ENCODE assay signal across 1 cellular context in the genomic region with DNA sequence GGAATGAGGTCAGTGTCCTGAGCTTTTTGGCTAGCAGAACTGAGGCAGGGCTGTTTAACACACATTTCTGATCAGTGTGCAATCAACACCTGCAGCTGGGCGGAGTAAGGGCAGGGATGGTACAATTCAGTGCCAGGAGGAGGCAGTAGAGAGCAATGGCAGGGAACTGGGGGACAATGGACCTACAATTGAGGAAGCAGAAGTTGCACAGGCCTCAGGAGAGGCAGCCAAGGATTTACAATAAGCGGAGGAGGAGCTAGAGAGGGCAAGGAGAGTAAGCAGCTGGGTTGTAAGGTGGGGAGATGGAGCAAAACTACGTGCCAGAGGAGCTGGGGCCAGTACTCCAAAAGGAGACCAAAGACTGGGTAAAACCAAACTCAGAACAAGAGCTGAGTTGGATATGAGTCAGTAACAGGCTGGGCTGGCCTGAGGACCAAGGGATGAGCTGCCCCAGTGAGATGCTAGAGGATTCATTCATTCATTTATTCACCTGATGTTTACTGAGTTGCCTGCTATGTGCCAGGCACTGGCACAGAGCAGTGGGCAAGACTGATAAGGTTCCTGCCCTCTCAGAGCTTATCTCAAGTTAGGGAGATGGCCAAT.
A peak's percentile ranks its signal among the peaks of the same experiment; 100 is the strongest.
TF ChIP-seq lines count a peak whose summit lies in the region.

No MANE protein-coding gene starts in this region.

TF ChIP-seq in K562, 482 proteins besides CTCF, POLR2A, EP300 and RAD21 (continues in another document):
- TF ChIP-seq BCOR (IDR thresholded peaks at IDR 0.05) (peak; percentile 60; the same call in 1 of the 2 replicates), KLF6 (CRISPR knock-in tag; IDR thresholded peaks at IDR 0.05; ENCODE audit: borderline replicate concordance) (no peak), SMARCE1 (IDR thresholded peaks at IDR 0.05) (peak; percentile 68; the same call in 1 of the 2 replicates), EZH2 (IDR thresholded peaks at IDR 0.05; ENCODE audit: borderline replicate concordance, low read depth, low read length) (no peak), HBP1 (CRISPR knock-in tag; IDR thresholded peaks at IDR 0.05) (no peak), ZEB2 (IDR thresholded peaks at IDR 0.05) (no peak), KDM5B (IDR thresholded peaks at IDR 0.05; ENCODE audit: insufficient replicate concordance, low read depth, low read length) (no peak), YY1 (IDR thresholded peaks at IDR 0.05; ENCODE audit: borderline replicate concordance in 1 of 3, control insufficient read depth in 1 of 3, extremely low read depth in 1 of 3, insufficient read depth in 3 of 3, insufficient read length in 1 of 3, insufficient replicate concordance in 2 of 3, low read depth in 1 of 3, low read length in 2 of 3) (peak in 1 of 3 experiments; percentile 73), NCOA2 (IDR thresholded peaks at IDR 0.05; ENCODE audit: partially characterized antibody in 2 of 2) (no peak), SIN3B (IDR thresholded peaks at IDR 0.05; ENCODE audit: low read depth) (no peak), TARDBP (IDR thresholded peaks at IDR 0.05) (no peak), MEF2D (tag; conservative IDR thresholded peaks at IDR 0.05; ENCODE audit: low read depth) (no peak), FOXM1 (IDR thresholded peaks at IDR 0.05; ENCODE audit: low read depth) (no peak), FOXM1 (CRISPR knock-in tag; IDR thresholded peaks at IDR 0.05; ENCODE audit: low read depth) (no peak), AFF1 (IDR thresholded peaks at IDR 0.05; ENCODE audit: low read depth in 1 of 2, partially characterized antibody in 2 of 2) (peak in 1 of 2 experiments; percentile 44), COPS2 (conservative IDR thresholded peaks at IDR 0.05) (no peak), RFX5 (IDR thresholded peaks at IDR 0.05; ENCODE audit: low read depth, low read length) (no peak), MYNN (IDR thresholded peaks at IDR 0.05) (0 out of 2 replicates have a peak, but pooled peaks have one; percentile 36), MYNN (CRISPR knock-in tag; IDR thresholded peaks at IDR 0.05) (no peak), TEAD2 (tag; IDR thresholded peaks at IDR 0.05) (no peak), U2AF1 (optimal IDR thresholded peaks at IDR 0.05; ENCODE audit: low read depth, low read length) (no peak), HNRNPLL (IDR thresholded peaks at IDR 0.05; ENCODE audit: low read depth, low read length, poor library complexity, severe bottlenecking) (no peak), SMARCC2 (IDR thresholded peaks at IDR 0.05; ENCODE audit: low read depth) (no peak), MAZ (CRISPR knock-in tag; conservative IDR thresholded peaks at IDR 0.05 in 1 of 2, IDR thresholded peaks at IDR 0.05 in 1 of 2) (0 out of 4 replicates have a peak, but pooled peaks of 1 of the 2 experiments have one; percentile 27), HDAC3 (IDR thresholded peaks at IDR 0.05; ENCODE audit: borderline replicate concordance, partially characterized antibody) (no peak), CHD2 (IDR thresholded peaks at IDR 0.05; ENCODE audit: low read depth, low read length) (no peak), MAFK (IDR thresholded peaks at IDR 0.05; ENCODE audit: low read length) (no peak), THRAP3 (IDR thresholded peaks at IDR 0.05; ENCODE audit: borderline replicate concordance) (no peak), SREBF1 (IDR thresholded peaks at IDR 0.05; ENCODE audit: borderline replicate concordance, low read depth, low read length) (no peak), ZNF699 (CRISPR knock-in tag; IDR thresholded peaks at IDR 0.05; ENCODE audit: insufficient replicate concordance) (no peak), ZNF41 (CRISPR knock-in tag; conservative IDR thresholded peaks at IDR 0.05) (no peak), SAFB (IDR thresholded peaks at IDR 0.05; ENCODE audit: borderline replicate concordance, low read depth, low read length) (no peak), CBX5 (IDR thresholded peaks at IDR 0.05; ENCODE audit: borderline replicate concordance, low read depth) (no peak), PHF20 (IDR thresholded peaks at IDR 0.05; ENCODE audit: partially characterized antibody) (no peak), ZNF212 (CRISPR knock-in tag; IDR thresholded peaks at IDR 0.05) (no peak), ZNF668 (CRISPR knock-in tag; IDR thresholded peaks at IDR 0.05) (no peak), CC2D1A (IDR thresholded peaks at IDR 0.05) (peak; percentile 63), ZNF764 (CRISPR knock-in tag; IDR thresholded peaks at IDR 0.05; ENCODE audit: low read depth) (peak; percentile 78), ATF1 (CRISPR knock-in tag; IDR thresholded peaks at IDR 0.05) (no peak), ATF1 (tag; IDR thresholded peaks at IDR 0.05) (no peak), MTA2 (IDR thresholded peaks at IDR 0.05; ENCODE audit: low read depth) (0 out of 2 replicates have a peak, but pooled peaks have one; percentile 11), SMARCA5 (IDR thresholded peaks at IDR 0.05) (peak; percentile 60; the same call in 1 of the 2 replicates), BRD9 (IDR thresholded peaks at IDR 0.05; ENCODE audit: low read depth, partially characterized antibody) (peak; percentile 46), MYC (IDR thresholded peaks at IDR 0.05; ENCODE audit: low read depth, low read length) (no peak), MYC (CRISPR knock-in tag; IDR thresholded peaks at IDR 0.05; ENCODE audit: borderline replicate concordance, low read depth) (no peak), MCM3 (IDR thresholded peaks at IDR 0.05) (no peak), NR4A1 (CRISPR knock-in tag; IDR thresholded peaks at IDR 0.05) (no peak), NR4A1 (tag; IDR thresholded peaks at IDR 0.05) (no peak), ZNF140 (CRISPR knock-in tag; IDR thresholded peaks at IDR 0.05) (no peak), ELF1 (tag; IDR thresholded peaks at IDR 0.05) (peak; percentile 65; the same call in 1 of the 2 replicates), SRSF3 (IDR thresholded peaks at IDR 0.05; ENCODE audit: insufficient read depth, low read length) (no peak)
- TF ChIP-seq, protein P1, sequence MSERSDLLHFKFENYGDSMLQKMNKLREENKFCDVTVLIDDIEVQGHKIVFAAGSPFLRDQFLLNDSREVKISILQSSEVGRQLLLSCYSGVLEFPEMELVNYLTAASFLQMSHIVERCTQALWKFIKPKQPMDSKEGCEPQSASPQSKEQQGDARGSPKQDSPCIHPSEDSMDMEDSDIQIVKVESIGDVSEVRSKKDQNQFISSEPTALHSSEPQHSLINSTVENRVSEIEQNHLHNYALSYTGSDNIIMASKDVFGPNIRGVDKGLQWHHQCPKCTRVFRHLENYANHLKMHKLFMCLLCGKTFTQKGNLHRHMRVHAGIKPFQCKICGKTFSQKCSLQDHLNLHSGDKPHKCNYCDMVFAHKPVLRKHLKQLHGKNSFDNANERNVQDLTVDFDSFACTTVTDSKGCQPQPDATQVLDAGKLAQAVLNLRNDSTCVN (CRISPR knock-in tag; IDR thresholded peaks at IDR 0.05): no peak
- TF ChIP-seq, protein P2, sequence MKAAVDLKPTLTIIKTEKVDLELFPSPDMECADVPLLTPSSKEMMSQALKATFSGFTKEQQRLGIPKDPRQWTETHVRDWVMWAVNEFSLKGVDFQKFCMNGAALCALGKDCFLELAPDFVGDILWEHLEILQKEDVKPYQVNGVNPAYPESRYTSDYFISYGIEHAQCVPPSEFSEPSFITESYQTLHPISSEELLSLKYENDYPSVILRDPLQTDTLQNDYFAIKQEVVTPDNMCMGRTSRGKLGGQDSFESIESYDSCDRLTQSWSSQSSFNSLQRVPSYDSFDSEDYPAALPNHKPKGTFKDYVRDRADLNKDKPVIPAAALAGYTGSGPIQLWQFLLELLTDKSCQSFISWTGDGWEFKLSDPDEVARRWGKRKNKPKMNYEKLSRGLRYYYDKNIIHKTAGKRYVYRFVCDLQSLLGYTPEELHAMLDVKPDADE (conservative IDR thresholded peaks at IDR 0.05; ENCODE audit: control insufficient read depth, low read depth, low read length): no peak
- TF ChIP-seq, protein P3, sequence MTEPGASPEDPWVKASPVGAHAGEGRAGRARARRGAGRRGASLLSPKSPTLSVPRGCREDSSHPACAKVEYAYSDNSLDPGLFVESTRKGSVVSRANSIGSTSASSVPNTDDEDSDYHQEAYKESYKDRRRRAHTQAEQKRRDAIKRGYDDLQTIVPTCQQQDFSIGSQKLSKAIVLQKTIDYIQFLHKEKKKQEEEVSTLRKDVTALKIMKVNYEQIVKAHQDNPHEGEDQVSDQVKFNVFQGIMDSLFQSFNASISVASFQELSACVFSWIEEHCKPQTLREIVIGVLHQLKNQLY (CRISPR knock-in tag; conservative IDR thresholded peaks at IDR 0.05): no peak; a peak in 1 of 4 replicates
- TF ChIP-seq, protein P4, sequence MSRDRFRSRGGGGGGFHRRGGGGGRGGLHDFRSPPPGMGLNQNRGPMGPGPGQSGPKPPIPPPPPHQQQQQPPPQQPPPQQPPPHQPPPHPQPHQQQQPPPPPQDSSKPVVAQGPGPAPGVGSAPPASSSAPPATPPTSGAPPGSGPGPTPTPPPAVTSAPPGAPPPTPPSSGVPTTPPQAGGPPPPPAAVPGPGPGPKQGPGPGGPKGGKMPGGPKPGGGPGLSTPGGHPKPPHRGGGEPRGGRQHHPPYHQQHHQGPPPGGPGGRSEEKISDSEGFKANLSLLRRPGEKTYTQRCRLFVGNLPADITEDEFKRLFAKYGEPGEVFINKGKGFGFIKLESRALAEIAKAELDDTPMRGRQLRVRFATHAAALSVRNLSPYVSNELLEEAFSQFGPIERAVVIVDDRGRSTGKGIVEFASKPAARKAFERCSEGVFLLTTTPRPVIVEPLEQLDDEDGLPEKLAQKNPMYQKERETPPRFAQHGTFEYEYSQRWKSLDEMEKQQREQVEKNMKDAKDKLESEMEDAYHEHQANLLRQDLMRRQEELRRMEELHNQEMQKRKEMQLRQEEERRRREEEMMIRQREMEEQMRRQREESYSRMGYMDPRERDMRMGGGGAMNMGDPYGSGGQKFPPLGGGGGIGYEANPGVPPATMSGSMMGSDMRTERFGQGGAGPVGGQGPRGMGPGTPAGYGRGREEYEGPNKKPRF (IDR thresholded peaks at IDR 0.05; ENCODE audit: low read depth, low read length): no peak
- TF ChIP-seq, protein P5, sequence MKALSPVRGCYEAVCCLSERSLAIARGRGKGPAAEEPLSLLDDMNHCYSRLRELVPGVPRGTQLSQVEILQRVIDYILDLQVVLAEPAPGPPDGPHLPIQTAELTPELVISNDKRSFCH (CRISPR knock-in tag; IDR thresholded peaks at IDR 0.05): no peak
- TF ChIP-seq, protein P5 (tag; IDR thresholded peaks at IDR 0.05): no peak
- TF ChIP-seq, protein P6, sequence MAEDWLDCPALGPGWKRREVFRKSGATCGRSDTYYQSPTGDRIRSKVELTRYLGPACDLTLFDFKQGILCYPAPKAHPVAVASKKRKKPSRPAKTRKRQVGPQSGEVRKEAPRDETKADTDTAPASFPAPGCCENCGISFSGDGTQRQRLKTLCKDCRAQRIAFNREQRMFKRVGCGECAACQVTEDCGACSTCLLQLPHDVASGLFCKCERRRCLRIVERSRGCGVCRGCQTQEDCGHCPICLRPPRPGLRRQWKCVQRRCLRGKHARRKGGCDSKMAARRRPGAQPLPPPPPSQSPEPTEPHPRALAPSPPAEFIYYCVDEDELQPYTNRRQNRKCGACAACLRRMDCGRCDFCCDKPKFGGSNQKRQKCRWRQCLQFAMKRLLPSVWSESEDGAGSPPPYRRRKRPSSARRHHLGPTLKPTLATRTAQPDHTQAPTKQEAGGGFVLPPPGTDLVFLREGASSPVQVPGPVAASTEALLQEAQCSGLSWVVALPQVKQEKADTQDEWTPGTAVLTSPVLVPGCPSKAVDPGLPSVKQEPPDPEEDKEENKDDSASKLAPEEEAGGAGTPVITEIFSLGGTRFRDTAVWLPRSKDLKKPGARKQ (CRISPR knock-in tag; IDR thresholded peaks at IDR 0.05): no peak
- TF ChIP-seq, protein P7, sequence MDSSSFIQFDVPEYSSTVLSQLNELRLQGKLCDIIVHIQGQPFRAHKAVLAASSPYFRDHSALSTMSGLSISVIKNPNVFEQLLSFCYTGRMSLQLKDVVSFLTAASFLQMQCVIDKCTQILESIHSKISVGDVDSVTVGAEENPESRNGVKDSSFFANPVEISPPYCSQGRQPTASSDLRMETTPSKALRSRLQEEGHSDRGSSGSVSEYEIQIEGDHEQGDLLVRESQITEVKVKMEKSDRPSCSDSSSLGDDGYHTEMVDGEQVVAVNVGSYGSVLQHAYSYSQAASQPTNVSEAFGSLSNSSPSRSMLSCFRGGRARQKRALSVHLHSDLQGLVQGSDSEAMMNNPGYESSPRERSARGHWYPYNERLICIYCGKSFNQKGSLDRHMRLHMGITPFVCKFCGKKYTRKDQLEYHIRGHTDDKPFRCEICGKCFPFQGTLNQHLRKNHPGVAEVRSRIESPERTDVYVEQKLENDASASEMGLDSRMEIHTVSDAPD (CRISPR knock-in tag; IDR thresholded peaks at IDR 0.05): no peak
